19 cellular contexts compared by ENCODE assay signal in the genomic region with DNA sequence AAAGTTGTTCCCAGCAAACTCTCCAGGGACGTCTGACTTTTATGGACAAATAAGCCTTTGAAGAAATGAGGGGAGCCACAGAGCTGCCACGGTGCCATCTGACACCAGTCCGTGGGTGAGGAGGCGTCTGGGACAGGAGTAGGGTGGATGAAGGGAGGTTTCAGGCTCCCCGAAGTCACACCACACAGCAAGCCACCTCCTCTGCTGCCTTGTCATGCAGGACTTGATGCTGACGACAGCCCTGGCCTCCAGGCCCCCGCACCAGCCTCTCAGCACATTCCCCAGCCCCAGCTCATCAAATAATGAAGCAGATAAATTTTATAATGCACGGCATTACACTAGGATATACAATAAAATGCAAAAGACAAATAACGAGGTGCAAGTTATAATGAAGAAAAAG.
A peak's percentile ranks its signal among the peaks of the same experiment; 100 is the strongest.
DNase-seq lines count a peak whose midpoint lies in the region; FAIRE-seq and TF ChIP-seq lines count a peak whose summit lies in the region.
"Had no signal": no experiment of that assay in that cellular context is flagged by ENCODE, and none has a peak within 500 bp of the region (broad histone marks: within the 10 kb centered on the region; RNA-seq: fewer than 3 reads in every experiment).

No MANE protein-coding gene starts in this region.

- no peak overlapping the region for H3K56ac ChIP-seq in H1 (replicated peaks; ENCODE audit: insufficient read length, low read depth, low read length)

- H3K18ac ChIP-seq in H1 (ENCODE audit: extremely low read depth, low read length), result no peak overlapping the region; the same call in 1 of the 2 replicates

- H3K36me3 Mint-ChIP-seq in neural crest cell (ENCODE audit: low read depth), result no peaks in the 10 kb centered on the region
- no peaks in the 10 kb centered on the region for H3K36me3 Mint-ChIP-seq in type B pancreatic cell
- H3K36me3 Mint-ChIP-seq: IgD-negative memory B cell had no signal

- TF ChIP-seq RAD21 in H1 (IDR thresholded peaks at IDR 0.05 in 1 of 2, conservative IDR thresholded peaks at IDR 0.05 in 1 of 2; ENCODE audit: low read depth in 2 of 2, low read length in 2 of 2) (no peak), SK-N-SH (IDR thresholded peaks at IDR 0.05; ENCODE audit: low read length) (no peak)

- H4K20me1 ChIP-seq in H1 (replicated peaks in 1 of 2; ENCODE audit: control insufficient read depth in 1 of 2, insufficient read depth in 2 of 2, low read length in 2 of 2), result no peaks in the 10 kb centered on the region
- no peaks in the 10 kb centered on the region for H4K20me1 ChIP-seq in SK-N-SH (ENCODE audit: insufficient read depth)

- no peak overlapping the region for H3K4ac ChIP-seq in H1 (replicated peaks; ENCODE audit: insufficient read length, low read depth, low read length)

- H3K9me2 ChIP-seq in SK-N-SH, result no peaks in the 10 kb centered on the region

- no peak for FAIRE-seq in H1 (lab: Jason Lieb, UNC)
- FAIRE-seq: HTR-8/SVneo had no signal

- WGBS in H1 (ENCODE audit: extremely low coverage in 1 of 2, insufficient coverage in 1 of 2, insufficient read length in 1 of 2, insufficient replicate concordance in 2 of 2, low coverage in 1 of 2, low lambda C conversion rate in 2 of 2, missing lambda C conversion rate in 1 of 2), 2 experiments, result 69% methylated on average over 9 of the region's 9 CpGs; no CpG with 5 or more reads in 1 of the 2 experiments
- 32% methylated on average over 9 of the region's 9 CpGs for WGBS in SK-N-SH (ENCODE audit: low lambda C conversion rate)

- H3K27me3 ChIP-seq in H1 (replicated peaks in 1 of 4; ENCODE audit: control insufficient read depth in 3 of 4, extremely low read depth in 1 of 4, insufficient read depth in 3 of 4, low read length in 3 of 4), result no peaks in the 10 kb centered on the region; a peak in 1 of 7 replicates
- H3K27me3 ChIP-seq in SK-N-SH (ENCODE audit: insufficient read depth), result no peaks in the 10 kb centered on the region; the same call in 1 of the 2 replicates

- H2BK5ac ChIP-seq in H1 (ENCODE audit: low read depth, low read length), result no peak overlapping the region; the same call in 1 of the 2 replicates

- no peak overlapping the region for H2BK20ac ChIP-seq in H1 (ENCODE audit: low read length)

- H3K9me3 ChIP-seq in H1 (ENCODE audit: insufficient read depth in 2 of 2, low read depth in 1 of 2, low read length in 1 of 2) (no peaks in the 10 kb centered on the region), SK-N-SH (no peaks in the 10 kb centered on the region)
- H3K9me3 ChIP-seq: Caco-2, HAP-1 had no signal

- peaks cover 4% of the 10 kb centered on the region; the same call in 1 of the 2 replicates for H3K23me2 ChIP-seq in H1 (ENCODE audit: low read depth, low read length)

- H3K27me3 Mint-ChIP-seq in neural crest cell (ENCODE audit: low read depth) (peaks cover 3% of the 10 kb centered on the region), type B pancreatic cell (peaks cover 31% of the 10 kb centered on the region)

- no peak for TF ChIP-seq EP300 in H1 (IDR thresholded peaks at IDR 0.05; ENCODE audit: borderline replicate concordance in 1 of 2, low read depth in 2 of 2, low read length in 2 of 2)
- TF ChIP-seq EP300 in SK-N-SH (IDR thresholded peaks at IDR 0.05; ENCODE audit: borderline replicate concordance in 1 of 2, low read depth in 1 of 2, low read length in 1 of 2), result no peak

- H3K79me2 ChIP-seq in H1 (ENCODE audit: control insufficient read depth in 1 of 2, insufficient read depth in 2 of 2, low read length in 2 of 2) (no peaks in the 10 kb centered on the region), SK-N-SH (ENCODE audit: insufficient read depth) (no peaks in the 10 kb centered on the region)

- no peak overlapping the region for H4K8ac ChIP-seq in H1 (ENCODE audit: extremely low read depth, insufficient read depth, low read length)

- DNase-seq in NCI-H526 treated with DMSO at 0.1 percent for 48 hours (lab: John Stamatoyannopoulos, UW) (peak; percentile 93), H1 (ENCODE audit: low read depth in 1 of 2, low spot score in 2 of 2) (no peak), neural crest cell (ENCODE audit: low read depth, low spot score) (no peak), type B pancreatic cell (ENCODE audit: extremely low spot score, unreplicated experiment) (no peak), SK-N-SH (no peak), posterior vena cava (ENCODE audit: low spot score) (no peak), GDM1 (lab: John Stamatoyannopoulos, UW) (no peak)
- DNase-seq: Caco-2, Kasumi-1, MM.1S, NCI-H1105, NCI-H1694, NCI-H2107, NCI-H446 treated with DMSO at 0.1 percent for 48 hours, NCI-H774 had no signal

- H2AK5ac ChIP-seq in H1 (ENCODE audit: low read depth, low read length), result no peak overlapping the region

- H3K14ac ChIP-seq in H1 (ENCODE audit: insufficient read length), result no peak overlapping the region

- peak overlapping the region; percentile 92 for H3K27ac Mint-ChIP-seq in neural crest cell (ENCODE audit: unreplicated experiment)
- H3K27ac Mint-ChIP-seq in type B pancreatic cell, result peak overlapping the region; percentile 6

- H3K4me3 Mint-ChIP-seq in neural crest cell (no peak overlapping the region), type B pancreatic cell (no peak overlapping the region)
- H3K4me3 Mint-ChIP-seq: IgD-negative memory B cell had no signal

- H3K36me3 ChIP-seq in H1 (ENCODE audit: control insufficient read depth in 2 of 4, insufficient read depth in 4 of 4, low read length in 3 of 4), result no peaks in the 10 kb centered on the region
- no peaks in the 10 kb centered on the region for H3K36me3 ChIP-seq in SK-N-SH (replicated peaks in 1 of 2; ENCODE audit: control insufficient read depth in 1 of 2, insufficient read depth in 2 of 2, low read length in 1 of 2)
- H3K36me3 ChIP-seq: HAP-1 had no signal

- H3K9ac ChIP-seq in H1 (replicated peaks in 1 of 4; ENCODE audit: extremely low read depth in 1 of 4, low read depth in 3 of 4, low read length in 3 of 4) (no peak overlapping the region), SK-N-SH (no peak overlapping the region)

- H3K4me2 ChIP-seq in H1 (ENCODE audit: insufficient read depth in 1 of 2, low read depth in 2 of 2, low read length in 2 of 2), result no peak overlapping the region
- H3K4me2 ChIP-seq in SK-N-SH, result no peak overlapping the region

- H3K23ac ChIP-seq in H1 (ENCODE audit: insufficient read length), result no peak overlapping the region

- no peaks in the 10 kb centered on the region; the same call in 1 of the 2 replicates for H3K79me1 ChIP-seq in H1 (ENCODE audit: low read depth, low read length)

- no peak overlapping the region for H2BK15ac ChIP-seq in H1 (ENCODE audit: low read length)

- TF ChIP-seq CTCF in H1 (IDR thresholded peaks at IDR 0.05; ENCODE audit: control extremely low read depth in 1 of 3, insufficient read depth in 1 of 3, low read depth in 1 of 3, low read length in 3 of 3) (no peak), neural crest cell (conservative IDR thresholded peaks at IDR 0.05) (no peak), type B pancreatic cell (conservative IDR thresholded peaks at IDR 0.05) (no peak), SK-N-SH (IDR thresholded peaks at IDR 0.05) (no peak)

- peaks cover 28% of the 10 kb centered on the region for H3K4me1 Mint-ChIP-seq in neural crest cell
- peaks cover 20% of the 10 kb centered on the region for H3K4me1 Mint-ChIP-seq in type B pancreatic cell (ENCODE audit: unreplicated experiment)
- H3K4me1 Mint-ChIP-seq: IgD-negative memory B cell had no signal

- no peak overlapping the region for H4K5ac ChIP-seq in H1 (ENCODE audit: insufficient read length, low read depth, low read length)

- H3K27ac ChIP-seq in H1 (ENCODE audit: low read depth, low read length) (no peak overlapping the region), SK-N-SH (ENCODE audit: low read depth in 2 of 2, low read length in 1 of 2) (no peak overlapping the region)
- H3K27ac ChIP-seq: HL-60 had no signal

- intact Hi-C loops in posterior vena cava (cut with DNase I), result no loop called here

- H3K9me3 Mint-ChIP-seq in neural crest cell (peaks cover 3% of the 10 kb centered on the region), type B pancreatic cell (no peaks in the 10 kb centered on the region)
- H3K9me3 Mint-ChIP-seq: IgD-negative memory B cell had no signal

- no peaks in the 10 kb centered on the region for H3F3A ChIP-seq in SK-N-SH (replicated peaks; ENCODE audit: insufficient read depth)

- POLR2A ChIA-PET in H1 (lab: Charles Lee; ENCODE audit: partially characterized antibody) (no interaction called here), SK-N-SH (lab: Yijun Ruan, JAX) (no interaction called here)

- 0 out of 2 replicates have a peak overlapping the region, but pooled peaks have one; percentile 84 for H2AFZ ChIP-seq in H1 (ENCODE audit: low read length)
- no peak overlapping the region for H2AFZ ChIP-seq in SK-N-SH (ENCODE audit: low read depth)

- CTCF ChIA-PET in H1 (lab: Charles Lee; ENCODE audit: partially characterized antibody), result interaction anchor here (0.9 to 2.7 kb wide), 3 partner anchors 8 to 41 kb away, joined by 3 to 10 read pairs (median 7); no protein-coding TSS in a partner anchor
- CTCF ChIA-PET in SK-N-SH (lab: Yijun Ruan, JAX), result no interaction called here

- no peak for TF ChIP-seq POLR2A in H1 (IDR thresholded peaks at IDR 0.05; ENCODE audit: control extremely low read depth in 1 of 2, low read depth in 2 of 2, low read length in 2 of 2)

- no peak overlapping the region for H2BK120ac ChIP-seq in H1 (replicated peaks; ENCODE audit: low read depth, low read length)

- H3K4me1 ChIP-seq in H1 (replicated peaks in 1 of 4; ENCODE audit: control insufficient read depth in 3 of 4, insufficient read depth in 4 of 4, low read length in 3 of 4) (peaks cover 5 to 18% (median 10%) of the 10 kb centered on the region in 4 experiments), SK-N-SH (ENCODE audit: control insufficient read depth in 1 of 2, insufficient read depth in 2 of 2, low read depth in 1 of 2, low read length in 1 of 2) (peaks cover 0 to 28% of the 10 kb centered on the region in 2 experiments; a peak in 1 of 4 replicates)
- H3K4me1 ChIP-seq: Caco-2, HAP-1 had no signal

- H4K91ac ChIP-seq in H1 (replicated peaks; ENCODE audit: insufficient read length, low read length), result no peak overlapping the region

- H3K4me3 ChIP-seq in H1 (ENCODE audit: extremely low read depth in 1 of 4, insufficient read depth in 2 of 4, low read depth in 3 of 4, low read length in 4 of 4) (no peak overlapping the region), SK-N-SH (ENCODE audit: low read depth in 2 of 2, low read length in 1 of 2) (no peak overlapping the region)
- H3K4me3 ChIP-seq: HAP-1 had no signal

- peak overlapping the region; percentile 81; the same call in 1 of the 2 replicates for H2BK12ac ChIP-seq in H1 (ENCODE audit: low read depth, low read length)

TF ChIP-seq in H1, 55 proteins besides CTCF, POLR2A, EP300 and RAD21 (continues in another document):
- TF ChIP-seq FOSL1 (IDR thresholded peaks at IDR 0.05; ENCODE audit: insufficient read depth, low read depth, low read length) (no peak), POU5F1 (IDR thresholded peaks at IDR 0.05; ENCODE audit: low read depth, low read length) (no peak), SAP30 (IDR thresholded peaks at IDR 0.05; ENCODE audit: insufficient read depth, insufficient replicate concordance, low read length) (no peak)

TF ChIP-seq in SK-N-SH, 30 proteins besides CTCF, POLR2A, EP300 and RAD21 (continues in another document):
- TF ChIP-seq TCF12 (IDR thresholded peaks at IDR 0.05), result no peak
- no peak for TF ChIP-seq SMC3 (IDR thresholded peaks at IDR 0.05; ENCODE audit: low read depth, low read length)
- TF ChIP-seq CHD2 (IDR thresholded peaks at IDR 0.05; ENCODE audit: low read length, partially characterized antibody), result no peak
